ENCODE assay signal across 17 cellular contexts in the genomic region with DNA sequence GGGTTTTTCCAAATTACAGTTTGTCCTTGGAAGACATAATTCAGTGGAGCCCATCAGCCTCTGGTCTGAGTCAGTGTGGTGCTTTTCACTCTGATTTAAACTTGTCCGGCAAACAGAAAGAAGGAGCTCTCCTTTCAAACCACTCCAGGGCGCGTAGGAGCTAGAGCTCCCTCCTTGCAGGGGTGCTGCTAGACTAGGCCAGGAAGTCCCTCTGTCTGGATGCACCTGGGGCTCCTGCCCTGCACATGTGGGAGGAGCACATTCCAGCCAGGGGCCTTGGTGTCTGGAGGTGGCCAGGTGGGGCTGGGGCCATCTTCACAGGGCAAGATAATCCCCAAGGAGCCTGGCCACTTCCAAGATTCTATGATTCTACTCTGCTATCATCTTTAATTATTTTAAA. TPM values are rescaled to one million over a fixed set of nuclear protein-coding genes. Genes with fewer than 3 reads are reported as not detected.
DNase-seq lines count a peak whose midpoint lies in the region; ATAC-seq, FAIRE-seq and TF ChIP-seq lines count a peak whose summit lies in the region.
"Had no signal": no experiment of that assay in that cellular context is flagged by ENCODE, and none has a peak within 500 bp of the region (broad histone marks: within the 10 kb centered on the region; RNA-seq: fewer than 3 reads in every experiment).

No MANE protein-coding gene starts in this region.

- in situ Hi-C loops in HepG2 (cut with HindIII; ENCODE audit: extremely low pct_ligation_motif_present, low pct_unique_long_range_greater_than_20kb) = no loop called here

- H3K4me3 ChIP-seq in left ventricle myocardium inferior = peak overlapping the region; percentile 25
- H3K4me3 ChIP-seq in HepG2 (replicated peaks in 1 of 3; ENCODE audit: insufficient read depth in 1 of 3, low read depth in 2 of 3, low read length in 3 of 3) = peak overlapping the region; percentile 62 to 69 (median 68)
- no peak overlapping the region for H3K4me3 ChIP-seq in trophoblast cell (ENCODE audit: low read depth, low read length)
- H3K4me3 ChIP-seq in gastroesophageal sphincter = peak overlapping the region in 1 of 2 donors; percentile 21
- H3K4me3 ChIP-seq: BLaER1 treated with 17β-estradiol and CSF1 and Interleukin-3, amounts not matched to agents 10 nM and 100 nM; GM23338 had no signal

- POLR2A ChIA-PET in HepG2 (lab: Yijun Ruan, JAX) = interaction anchor here (1.0 to 19.0 kb wide), 8 partner anchors 9 to 93 kb away, joined by 3 to 638 read pairs (median 12); a partner anchor contains a TSS

- BruUV-seq in HepG2 (replicated peaks; lab: Mats Ljungman, UMichigan) = no TSS peak

- peak overlapping the region; percentile 97 for H3K4me2 ChIP-seq in HepG2 (ENCODE audit: low read depth, low read length)
- no peak overlapping the region for H3K4me2 ChIP-seq in trophoblast cell (ENCODE audit: low read length)
- H3K4me2 ChIP-seq: BLaER1 treated with 17β-estradiol and CSF1 and Interleukin-3, amounts not matched to agents 10 nM and 100 nM; GM23338 had no signal

- H3K79me2 ChIP-seq in HepG2 (ENCODE audit: insufficient read depth, low read length) = peaks cover 59% of the 10 kb centered on the region
- no peaks in the 10 kb centered on the region for H3K79me2 ChIP-seq in trophoblast cell (ENCODE audit: control insufficient read depth, insufficient read depth, low read length, poor library complexity)

- CTCF ChIA-PET in HepG2 (lab: Yijun Ruan, JAX; ENCODE audit: low intra/inter-chr PET ratio, low total read pairs) = no interaction called here

- TF ChIP-seq EP300 in HepG2 (IDR thresholded peaks at IDR 0.05; ENCODE audit: low read depth in 2 of 2, low read length in 2 of 2) (no peak), HepG2 (CRISPR knock-in tag; IDR thresholded peaks at IDR 0.05; ENCODE audit: borderline replicate concordance) (no peak), gastroesophageal sphincter (IDR thresholded peaks at IDR 0.05) (no peak)

- no peak overlapping the region for H2BK120ac ChIP-seq in trophoblast cell (ENCODE audit: insufficient read depth, low read length, poor library complexity)

- no peak overlapping the region for H3K18ac ChIP-seq in trophoblast cell (ENCODE audit: low read length)

- DNase-seq in left ventricle myocardium inferior (no peak), Right ventricle myocardium superior (no peak), HepG2 (ENCODE audit: low spot score) (no peak), sciatic nerve (ENCODE audit: low spot score) (peak; percentile 32), trophoblast cell (no peak)
- DNase-seq: ACHN; CD4-positive, CD25-positive, alpha-beta regulatory T cell; DMS 273 treated with DMSO at 0.1 percent for 48 hours; DMS79; H7 had no signal

- no peak overlapping the region for H2BK5ac ChIP-seq in trophoblast cell (ENCODE audit: low read depth, low read length, poor library complexity)

- no peak overlapping the region for H4K12ac ChIP-seq in trophoblast cell (ENCODE audit: low read depth, low read length)

- TF ChIP-seq CTCF in left ventricle myocardium inferior (IDR thresholded peaks at IDR 0.05; ENCODE audit: borderline replicate concordance) = no peak
- TF ChIP-seq CTCF in HepG2 (CRISPR knock-in tag; IDR thresholded peaks at IDR 0.05) = no peak
- TF ChIP-seq CTCF in gastroesophageal sphincter (IDR thresholded peaks at IDR 0.05) = no peak

- H3K23ac ChIP-seq in trophoblast cell (ENCODE audit: low read length) = no peak overlapping the region

- ATAC-seq in Right ventricle myocardium superior (ENCODE audit: poor library complexity) (no peak), HepG2 (no peak), sciatic nerve (no peak), gastroesophageal sphincter (no peak), HG02870 (IDR thresholded peaks at IDR 0.05; ENCODE audit: unreplicated experiment) (no peak)
- ATAC-seq: GM23338 had no signal

- intact Hi-C loops in left ventricle myocardium inferior (cut with micrococcal nuclease) = no loop called here
- intact Hi-C loops in Right ventricle myocardium superior (cut with DNase I) = no loop called here
- intact Hi-C loops in HepG2 (cut with micrococcal nuclease; ENCODE audit: unreplicated experiment) = loop anchor here (5.0 kb wide), 2 partner anchors 33 to 67 kb away; a partner anchor contains a TSS
- intact Hi-C loops in sciatic nerve (cut with DNase I) = no loop called here

- peaks cover 4% of the 10 kb centered on the region for H3K4me1 ChIP-seq in left ventricle myocardium inferior
- peaks cover 100% of the 10 kb centered on the region for H3K4me1 ChIP-seq in HepG2 (ENCODE audit: insufficient read depth, low read length)
- peaks cover 0 to 4% of the 10 kb centered on the region in 2 experiments for H3K4me1 ChIP-seq in trophoblast cell (ENCODE audit: control insufficient read depth in 1 of 2, insufficient read depth in 2 of 2, low read length in 2 of 2)
- H3K4me1 ChIP-seq in gastroesophageal sphincter = peaks cover 0 to 16% (median 0%) of the 10 kb centered on the region in 3 donors

- H3K4ac ChIP-seq in trophoblast cell (ENCODE audit: low read depth, low read length) = no peak overlapping the region

- 100% methylated on average over 1 of the region's 3 CpGs for WGBS in HepG2 (ENCODE audit: low lambda C conversion rate)
- no CpG with 5 or more reads among the region's 3 CpGs for WGBS in trophoblast cell (ENCODE audit: extremely low coverage, insufficient coverage, insufficient read length)
- WGBS in gastroesophageal sphincter (ENCODE audit: low coverage in 1 of 2), 2 donors = no CpG with 5 or more reads among the region's 3 CpGs

- H3K27me3 ChIP-seq in left ventricle myocardium inferior (ENCODE audit: low read depth) = peaks cover 4% of the 10 kb centered on the region
- H3K27me3 ChIP-seq in HepG2 (ENCODE audit: control insufficient read depth in 1 of 2, insufficient read depth in 2 of 2, low read length in 2 of 2) = no peaks in the 10 kb centered on the region; a peak in 1 of 5 replicates
- H3K27me3 ChIP-seq in trophoblast cell (ENCODE audit: insufficient read depth, low read length) = no peaks in the 10 kb centered on the region
- no peaks in the 10 kb centered on the region for H3K27me3 ChIP-seq in gastroesophageal sphincter
- H3K27me3 ChIP-seq: BLaER1 treated with 17β-estradiol and CSF1 and Interleukin-3, amounts not matched to agents 10 nM and 100 nM had no signal

- H3K79me1 ChIP-seq in trophoblast cell (ENCODE audit: low read length) = no peaks in the 10 kb centered on the region

- no peak overlapping the region for H2BK12ac ChIP-seq in trophoblast cell (ENCODE audit: low read length)

- TF ChIP-seq RAD21 in HepG2 (CRISPR knock-in tag; IDR thresholded peaks at IDR 0.05) = no peak

- no peak overlapping the region for H4K8ac ChIP-seq in trophoblast cell (ENCODE audit: low read depth, low read length)

- H4K20me1 ChIP-seq in HepG2 (ENCODE audit: insufficient read depth, low read length) = peaks cover 50% of the 10 kb centered on the region; the same call in 1 of the 2 replicates
- H4K20me1 ChIP-seq: BLaER1 treated with 17β-estradiol and CSF1 and Interleukin-3, amounts not matched to agents 10 nM and 100 nM had no signal

- H2AK5ac ChIP-seq in trophoblast cell (ENCODE audit: low read length) = no peak overlapping the region

- H3K9me3 ChIP-seq in left ventricle myocardium inferior (replicated peaks) (peaks cover 34% of the 10 kb centered on the region), HepG2 (ENCODE audit: low read length) (peaks cover 17% of the 10 kb centered on the region), trophoblast cell (ENCODE audit: insufficient read depth, low read depth, low read length) (peaks cover 14% of the 10 kb centered on the region), gastroesophageal sphincter (peaks cover 0 to 40% (median 2%) of the 10 kb centered on the region in 3 donors)

- H3K9ac ChIP-seq in HepG2 (ENCODE audit: insufficient read depth, low read depth, low read length) (peak overlapping the region; percentile 81; the same call in 1 of the 2 replicates), trophoblast cell (ENCODE audit: low read length) (no peak overlapping the region)
- H3K9ac ChIP-seq: BLaER1 treated with 17β-estradiol and CSF1 and Interleukin-3, amounts not matched to agents 10 nM and 100 nM had no signal

- H3K27ac ChIP-seq in left ventricle myocardium inferior (replicated peaks) (no peak overlapping the region), HepG2 (ENCODE audit: extremely low read length, insufficient read depth, low read length) (no peak overlapping the region), trophoblast cell (ENCODE audit: low read depth, low read length) (no peak overlapping the region), gastroesophageal sphincter (no peak overlapping the region)
- H3K27ac ChIP-seq: BLaER1 treated with 17β-estradiol and CSF1 and Interleukin-3, amounts not matched to agents 10 nM and 100 nM had no signal

- H3K36me3 ChIP-seq in left ventricle myocardium inferior (peaks cover 24% of the 10 kb centered on the region), HepG2 (replicated peaks in 1 of 2; ENCODE audit: control insufficient read depth in 1 of 2, insufficient read depth in 2 of 2, low read length in 2 of 2) (peaks cover 28 to 61% of the 10 kb centered on the region in 2 experiments), trophoblast cell (ENCODE audit: control insufficient read depth in 1 of 2, insufficient read depth in 2 of 2, low read length in 2 of 2) (no peaks in the 10 kb centered on the region), gastroesophageal sphincter (peaks cover 0 to 23% of the 10 kb centered on the region in 2 donors)
- H3K36me3 ChIP-seq: BLaER1 treated with 17β-estradiol and CSF1 and Interleukin-3, amounts not matched to agents 10 nM and 100 nM had no signal

- H2AFZ ChIP-seq in HepG2 (ENCODE audit: low read length) = no peak overlapping the region
- H2AFZ ChIP-seq in trophoblast cell (ENCODE audit: insufficient read depth, low read length, poor library complexity) = no peak overlapping the region
- H2AFZ ChIP-seq: GM23338 had no signal

- TF ChIP-seq POLR2A in HepG2 (IDR thresholded peaks at IDR 0.05; ENCODE audit: insufficient read depth in 1 of 2, low read depth in 2 of 2, low read length in 2 of 2) (no peak), gastroesophageal sphincter (IDR thresholded peaks at IDR 0.05) (no peak)

- H4K91ac ChIP-seq in trophoblast cell (ENCODE audit: low read depth, low read length) = no peak overlapping the region

- FAIRE-seq in HepG2 (lab: Jason Lieb, UNC) = no peak
- FAIRE-seq: G401.6, GM12891 had no signal

- no peak overlapping the region for H3K14ac ChIP-seq in trophoblast cell (ENCODE audit: low read length)

RNA-seq across cellular contexts. Expression of a gene that starts 3.1 kb away (rescaled TPM):
- total RNA-seq in left ventricle myocardium inferior (45.5 TPM), Right ventricle myocardium superior (55.2 TPM), HepG2 (2016; rRNA removed; fragmentation: Illumina TruSeq; extraction: Trizol) (433 and 825 TPM in 2 replicates), sciatic nerve (77.1 TPM), gastroesophageal sphincter (100 to 1,000 TPM in 3 of 4 donors, 10 to 100 TPM in 1; 58.4 to 263 (median 215) TPM)
- total RNA-seq in HepG2 (2016; cell fraction: cytosol; rRNA removed; fragmentation: Illumina TruSeq; extraction: Trizol; ENCODE audit: low read depth) = 141 and 152 TPM in 2 replicates
- 426 and 840 TPM in 2 replicates for total RNA-seq in HepG2 (2016; cell fraction: insoluble cytoplasmic fraction; rRNA removed; fragmentation: Illumina TruSeq; extraction: Trizol)
- 232 and 248 TPM in 2 replicates for total RNA-seq in HepG2 (2016; cell fraction: membrane; rRNA removed; fragmentation: Illumina TruSeq; extraction: Trizol)
- total RNA-seq in HepG2 (2016; cell fraction: nucleus; rRNA removed; fragmentation: Illumina TruSeq; extraction: Trizol) = 726 and 813 TPM in 2 replicates
- polyA plus RNA-seq in HepG2 (2011; rRNA removed) = 2,200 and 3,367 TPM in 2 replicates
- polyA plus RNA-seq in HepG2 (2011; cell fraction: cytosol; rRNA removed) = 3,577 and 4,656 TPM in 2 replicates
- 1,545 and 2,325 TPM in 2 replicates for polyA plus RNA-seq in HepG2 (2011; cell fraction: nucleus; rRNA removed)
- 306 and 2,041 TPM in 2 replicates for polyA plus RNA-seq in HepG2 (2012)
- polyA plus RNA-seq in HepG2 (2016; cell fraction: cytosol; fragmentation: Illumina TruSeq; extraction: Trizol; ENCODE audit: low read depth) = 168 and 171 TPM in 2 replicates
- polyA plus RNA-seq in HepG2 (2016; cell fraction: insoluble cytoplasmic fraction; fragmentation: Illumina TruSeq; extraction: Trizol; ENCODE audit: low read depth) = 463 and 467 TPM in 2 replicates
- 216 and 234 TPM in 2 replicates for polyA plus RNA-seq in HepG2 (2016; cell fraction: membrane; fragmentation: Illumina TruSeq; extraction: Trizol; ENCODE audit: low read depth)
- 1,122 and 1,162 TPM in 2 replicates for polyA plus RNA-seq in HepG2 (2016; cell fraction: nucleus; fragmentation: Illumina TruSeq; extraction: Trizol; ENCODE audit: insufficient read depth, low read depth)
- 0.47 and 1,312 TPM in 2 replicates for polyA minus RNA-seq in HepG2 (2011; rRNA and poly(A)+ RNA removed; ENCODE audit: low replicate concordance)
- polyA minus RNA-seq in HepG2 (2011; cell fraction: cytosol; rRNA and poly(A)+ RNA removed) = 680 and 1,323 TPM in 2 replicates
- polyA minus RNA-seq in HepG2 (2011; cell fraction: nucleus; rRNA and poly(A)+ RNA removed) = 461 and 851 TPM in 2 replicates
- 1.0 and 1.1 TPM in 2 replicates for polyA plus RNA-seq in trophoblast cell (2013)
- total RNA-seq: A172; CD4-positive, CD25-positive, alpha-beta regulatory T cell; GM23338; H7 had no signal
- polyA plus RNA-seq: CD4-positive, CD25-positive, alpha-beta regulatory T cell; GM23338 had no signal

RNA-seq across cellular contexts. Expression of a gene that starts 34.0 kb away (rescaled TPM):
- total RNA-seq in left ventricle myocardium inferior = 2.1 TPM
- 2.7 TPM for total RNA-seq in Right ventricle myocardium superior
- total RNA-seq in HepG2 (2016; rRNA removed; fragmentation: Illumina TruSeq; extraction: Trizol) = 237 and 498 TPM in 2 replicates
- total RNA-seq in HepG2 (2016; cell fraction: cytosol; rRNA removed; fragmentation: Illumina TruSeq; extraction: Trizol; ENCODE audit: low read depth) = 71.6 and 82.2 TPM in 2 replicates
- 219 and 507 TPM in 2 replicates for total RNA-seq in HepG2 (2016; cell fraction: insoluble cytoplasmic fraction; rRNA removed; fragmentation: Illumina TruSeq; extraction: Trizol)
- total RNA-seq in HepG2 (2016; cell fraction: membrane; rRNA removed; fragmentation: Illumina TruSeq; extraction: Trizol) = 187 and 205 TPM in 2 replicates
- total RNA-seq in HepG2 (2016; cell fraction: nucleus; rRNA removed; fragmentation: Illumina TruSeq; extraction: Trizol) = 372 and 429 TPM in 2 replicates
- 449 and 569 TPM in 2 replicates for polyA plus RNA-seq in HepG2 (2011; rRNA removed)
- polyA plus RNA-seq in HepG2 (2011; cell fraction: cytosol; rRNA removed) = 331 and 435 TPM in 2 replicates
- polyA plus RNA-seq in HepG2 (2011; cell fraction: nucleus; rRNA removed) = 165 and 220 TPM in 2 replicates
- polyA plus RNA-seq in HepG2 (2012) = 423 and 569 TPM in 2 replicates
- polyA plus RNA-seq in HepG2 (2016; cell fraction: cytosol; fragmentation: Illumina TruSeq; extraction: Trizol; ENCODE audit: low read depth) = 81.2 and 88.3 TPM in 2 replicates
- polyA plus RNA-seq in HepG2 (2016; cell fraction: insoluble cytoplasmic fraction; fragmentation: Illumina TruSeq; extraction: Trizol; ENCODE audit: low read depth) = 241 and 254 TPM in 2 replicates
- 159 and 171 TPM in 2 replicates for polyA plus RNA-seq in HepG2 (2016; cell fraction: membrane; fragmentation: Illumina TruSeq; extraction: Trizol; ENCODE audit: low read depth)
- 573 and 590 TPM in 2 replicates for polyA plus RNA-seq in HepG2 (2016; cell fraction: nucleus; fragmentation: Illumina TruSeq; extraction: Trizol; ENCODE audit: insufficient read depth, low read depth)
- polyA minus RNA-seq in HepG2 (2011; rRNA and poly(A)+ RNA removed; ENCODE audit: low replicate concordance) = 0.30 and 414 TPM in 2 replicates
- polyA minus RNA-seq in HepG2 (2011; cell fraction: cytosol; rRNA and poly(A)+ RNA removed) = 176 and 231 TPM in 2 replicates
- polyA minus RNA-seq in HepG2 (2011; cell fraction: nucleus; rRNA and poly(A)+ RNA removed) = 87.0 and 105 TPM in 2 replicates
- 8.8 TPM for total RNA-seq in sciatic nerve
- polyA plus RNA-seq in trophoblast cell (2013) = 0.57 and 0.78 TPM in 2 replicates
- total RNA-seq in gastroesophageal sphincter = 1 to 10 TPM; 2.3 to 8.4 (median 3.7) TPM
- total RNA-seq: A172; CD4-positive, CD25-positive, alpha-beta regulatory T cell had no signal
- polyA plus RNA-seq: CD4-positive, CD25-positive, alpha-beta regulatory T cell had no signal

RNA-seq across cellular contexts. Expression of a gene that starts 54.0 kb away (rescaled TPM):
- total RNA-seq in left ventricle myocardium inferior (not detected), Right ventricle myocardium superior (not detected), HepG2 (2016; rRNA removed; fragmentation: Illumina TruSeq; extraction: Trizol) (17.2 and 39.1 TPM in 2 replicates), sciatic nerve (not detected), gastroesophageal sphincter (not detected)
- total RNA-seq in HepG2 (2016; cell fraction: cytosol; rRNA removed; fragmentation: Illumina TruSeq; extraction: Trizol; ENCODE audit: low read depth) = 5.1 and 5.2 TPM in 2 replicates
- 18.0 and 38.7 TPM in 2 replicates for total RNA-seq in HepG2 (2016; cell fraction: insoluble cytoplasmic fraction; rRNA removed; fragmentation: Illumina TruSeq; extraction: Trizol)
- 9.0 and 10.8 TPM in 2 replicates for total RNA-seq in HepG2 (2016; cell fraction: membrane; rRNA removed; fragmentation: Illumina TruSeq; extraction: Trizol)
- 31.1 and 34.0 TPM in 2 replicates for total RNA-seq in HepG2 (2016; cell fraction: nucleus; rRNA removed; fragmentation: Illumina TruSeq; extraction: Trizol)
- 57.8 and 82.7 TPM in 2 replicates for polyA plus RNA-seq in HepG2 (2011; rRNA removed)
- polyA plus RNA-seq in HepG2 (2011; cell fraction: cytosol; rRNA removed) = 51.9 and 68.1 TPM in 2 replicates
- polyA plus RNA-seq in HepG2 (2011; cell fraction: nucleus; rRNA removed) = 26.7 and 38.8 TPM in 2 replicates
- polyA plus RNA-seq in HepG2 (2012) = 39.8 and 51.8 TPM in 2 replicates
- 4.5 and 5.5 TPM in 2 replicates for polyA plus RNA-seq in HepG2 (2016; cell fraction: cytosol; fragmentation: Illumina TruSeq; extraction: Trizol; ENCODE audit: low read depth)
- 17.2 and 17.4 TPM in 2 replicates for polyA plus RNA-seq in HepG2 (2016; cell fraction: insoluble cytoplasmic fraction; fragmentation: Illumina TruSeq; extraction: Trizol; ENCODE audit: low read depth)
- 7.7 and 8.0 TPM in 2 replicates for polyA plus RNA-seq in HepG2 (2016; cell fraction: membrane; fragmentation: Illumina TruSeq; extraction: Trizol; ENCODE audit: low read depth)
- 48.5 and 50.8 TPM in 2 replicates for polyA plus RNA-seq in HepG2 (2016; cell fraction: nucleus; fragmentation: Illumina TruSeq; extraction: Trizol; ENCODE audit: insufficient read depth, low read depth)
- polyA minus RNA-seq in HepG2 (2011; rRNA and poly(A)+ RNA removed; ENCODE audit: low replicate concordance) = 48.7 TPM in 1 of 2 replicates, not detected in the other
- polyA minus RNA-seq in HepG2 (2011; cell fraction: cytosol; rRNA and poly(A)+ RNA removed) = 12.7 and 23.3 TPM in 2 replicates
- 13.5 and 19.5 TPM in 2 replicates for polyA minus RNA-seq in HepG2 (2011; cell fraction: nucleus; rRNA and poly(A)+ RNA removed)
- polyA plus RNA-seq in trophoblast cell (2013) = 0.03 TPM in 2 replicates
- total RNA-seq: A172; CD4-positive, CD25-positive, alpha-beta regulatory T cell; GM23338; H7 had no signal
- polyA plus RNA-seq: CD4-positive, CD25-positive, alpha-beta regulatory T cell; GM23338 had no signal
